1 cellular context compared by ENCODE assay signal in the genomic region with DNA sequence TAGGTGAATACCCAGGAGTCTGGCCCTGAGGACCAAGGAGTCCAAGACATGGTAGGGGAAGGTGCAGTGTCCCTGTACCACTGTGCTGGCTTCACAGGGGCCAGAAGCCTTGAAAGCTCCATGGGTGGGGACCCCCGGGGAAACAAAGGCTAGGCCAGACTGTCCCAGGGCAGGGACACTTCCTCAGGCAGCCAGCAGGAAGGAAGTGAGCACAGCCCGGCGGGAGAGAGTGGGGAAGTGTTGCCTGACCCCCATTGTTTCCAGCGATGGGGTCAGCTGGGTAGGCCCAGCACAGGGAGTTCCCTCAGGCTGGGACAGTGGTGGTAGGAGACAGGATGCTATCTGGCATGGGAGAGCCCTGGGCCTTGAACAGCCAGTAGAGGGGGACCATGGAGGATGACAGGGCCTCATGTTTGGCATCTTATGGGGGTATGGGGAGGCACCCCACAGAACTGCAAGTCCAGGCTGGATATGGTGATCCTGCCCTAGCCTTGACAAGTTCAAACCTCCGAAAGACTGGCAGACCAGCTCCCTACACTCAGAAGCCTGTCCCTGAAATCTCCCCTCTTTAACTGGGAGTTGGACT.
TF ChIP-seq lines count a peak whose summit lies in the region.

No MANE protein-coding gene starts in this region.

TF ChIP-seq in H1, 55 proteins besides CTCF, POLR2A, EP300 and RAD21:
- TF ChIP-seq SRF (IDR thresholded peaks at IDR 0.05; ENCODE audit: low read depth, low read length) (no peak), GTF2F1 (IDR thresholded peaks at IDR 0.05; ENCODE audit: borderline replicate concordance, low read depth, low read length) (no peak), POLR2AphosphoS5 (IDR thresholded peaks at IDR 0.05; ENCODE audit: low read depth, low read length) (no peak), JUND (IDR thresholded peaks at IDR 0.05; ENCODE audit: low read length) (no peak), MAFK (IDR thresholded peaks at IDR 0.05; ENCODE audit: low read depth, low read length) (no peak), SIX5 (IDR thresholded peaks at IDR 0.05; ENCODE audit: low read depth, low read length) (no peak)
- TF ChIP-seq, protein P1, sequence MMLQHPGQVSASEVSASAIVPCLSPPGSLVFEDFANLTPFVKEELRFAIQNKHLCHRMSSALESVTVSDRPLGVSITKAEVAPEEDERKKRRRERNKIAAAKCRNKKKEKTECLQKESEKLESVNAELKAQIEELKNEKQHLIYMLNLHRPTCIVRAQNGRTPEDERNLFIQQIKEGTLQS (IDR thresholded peaks at IDR 0.05; ENCODE audit: insufficient read depth, low read depth, low read length): no peak
- TF ChIP-seq, protein P2, sequence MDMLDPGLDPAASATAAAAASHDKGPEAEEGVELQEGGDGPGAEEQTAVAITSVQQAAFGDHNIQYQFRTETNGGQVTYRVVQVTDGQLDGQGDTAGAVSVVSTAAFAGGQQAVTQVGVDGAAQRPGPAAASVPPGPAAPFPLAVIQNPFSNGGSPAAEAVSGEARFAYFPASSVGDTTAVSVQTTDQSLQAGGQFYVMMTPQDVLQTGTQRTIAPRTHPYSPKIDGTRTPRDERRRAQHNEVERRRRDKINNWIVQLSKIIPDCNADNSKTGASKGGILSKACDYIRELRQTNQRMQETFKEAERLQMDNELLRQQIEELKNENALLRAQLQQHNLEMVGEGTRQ (IDR thresholded peaks at IDR 0.05; ENCODE audit: low read length): no peak
TF ChIP-seq in H1: peak in this region for 0.
